In the genomic region with DNA sequence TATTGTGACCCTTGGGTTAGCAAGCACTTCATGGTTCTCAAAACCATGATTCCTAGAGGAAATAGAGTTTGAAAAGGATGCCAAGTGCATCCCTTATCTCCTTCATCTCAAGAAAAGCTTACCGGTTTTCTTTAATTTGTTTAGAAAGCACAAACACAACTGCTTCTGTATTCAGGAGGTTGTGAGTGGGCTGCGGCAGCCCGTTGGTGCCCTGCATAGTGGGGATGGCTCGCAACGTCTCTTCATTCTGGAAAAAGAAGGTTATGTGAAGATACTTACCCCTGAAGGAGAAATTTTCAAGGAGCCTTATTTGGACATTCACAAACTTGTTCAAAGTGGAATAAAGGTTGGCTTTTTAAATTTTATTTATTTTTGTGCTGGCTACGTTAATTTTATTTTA, we compare ENCODE assay signal across 21 cellular contexts. TPM values are rescaled to one million over a fixed set of nuclear protein-coding genes. Genes with fewer than 3 reads are reported as not detected.
"Had no signal": no experiment of that assay in that cellular context is flagged by ENCODE, and none has a peak within 500 bp of the region (broad histone marks: within the 10 kb centered on the region; RNA-seq: fewer than 3 reads in every experiment).

No MANE protein-coding gene starts in this region.

- H3K36me3 Mint-ChIP-seq: naive thymus-derived CD8-positive, alpha-beta T cell; stimulated activated memory B cell treated with anti-CD40 and anti-IgM and Interleukin-4, amounts not matched to agents 10 μg/mL and 1 μg/mL and 100 μg/mL, for 72 hours had no signal

- DNase-seq: cortex of kidney; gastrocnemius medialis; head of caudate nucleus; left ventricle myocardium superior; lower lobe of right lung; naive thymus-derived CD8-positive, alpha-beta T cell; nephron progenitor cell; nucleus accumbens; stimulated activated CD4-positive, alpha-beta T cell treated with anti-CD3 and anti-CD28 coated beads, Interleukin-4, amount 100 ng/mL, for 4 hours; stimulated activated naive CD8-positive, alpha-beta T cell treated with anti-CD3 and anti-CD28 coated beads, Interleukin-15, Interleukin-2, amounts not matched to agents 100 U/mL and 50 U/mL, for 24 hours; substantia nigra; transverse colon; upper lobe of right lung; uterus had no signal

- H3K27ac ChIP-seq: epithelial cell of prostate, gastrocnemius medialis, lower lobe of right lung, prostate gland, right atrium auricular region, thoracic aorta, transverse colon, upper lobe of right lung, uterus had no signal

- H3K4me1 ChIP-seq: gastrocnemius medialis, lower lobe of right lung, prostate gland, right atrium auricular region, transverse colon, upper lobe of right lung, uterus had no signal

- H3K27me3 Mint-ChIP-seq: stimulated activated memory B cell treated with anti-CD40 and anti-IgM and Interleukin-4, amounts not matched to agents 10 μg/mL and 1 μg/mL and 100 μg/mL, for 72 hours had no signal

- H3K9me3 Mint-ChIP-seq: naive thymus-derived CD8-positive, alpha-beta T cell; nephron progenitor cell; stimulated activated memory B cell treated with anti-CD40 and anti-IgM and Interleukin-4, amounts not matched to agents 10 μg/mL and 1 μg/mL and 100 μg/mL, for 72 hours had no signal

- H3K36me3 ChIP-seq: gastrocnemius medialis, lower lobe of right lung, prostate gland, right atrium auricular region, thoracic aorta, transverse colon, upper lobe of right lung, uterus had no signal

- H3K9me3 ChIP-seq: gastrocnemius medialis, lower lobe of right lung, prostate gland, right atrium auricular region, thoracic aorta, transverse colon, upper lobe of right lung, uterus had no signal

- H3K27me3 ChIP-seq: gastrocnemius medialis, right atrium auricular region, transverse colon, upper lobe of right lung, uterus had no signal

- H3K27ac Mint-ChIP-seq: naive thymus-derived CD8-positive, alpha-beta T cell; nephron progenitor cell; stimulated activated memory B cell treated with anti-CD40 and anti-IgM and Interleukin-4, amounts not matched to agents 10 μg/mL and 1 μg/mL and 100 μg/mL, for 72 hours had no signal

- H3K4me1 Mint-ChIP-seq: naive thymus-derived CD8-positive, alpha-beta T cell; nephron progenitor cell; stimulated activated memory B cell treated with anti-CD40 and anti-IgM and Interleukin-4, amounts not matched to agents 10 μg/mL and 1 μg/mL and 100 μg/mL, for 72 hours had no signal

- H3K4me3 Mint-ChIP-seq: naive thymus-derived CD8-positive, alpha-beta T cell; nephron progenitor cell; stimulated activated memory B cell treated with anti-CD40 and anti-IgM and Interleukin-4, amounts not matched to agents 10 μg/mL and 1 μg/mL and 100 μg/mL, for 72 hours had no signal

- ATAC-seq: esophagus mucosa; gastrocnemius medialis; left ventricle myocardium superior; lower lobe of right lung; naive thymus-derived CD8-positive, alpha-beta T cell; sciatic nerve; stimulated activated memory B cell treated with anti-CD40 and anti-IgM and Interleukin-4, amounts not matched to agents 10 μg/mL and 1 μg/mL and 100 μg/mL, for 72 hours; stimulated activated naive CD8-positive, alpha-beta T cell treated with anti-CD3 and anti-CD28 coated beads, Interleukin-15, Interleukin-2, amounts not matched to agents 100 U/mL and 50 U/mL, for 24 hours; upper lobe of right lung had no signal

- H3K4me3 ChIP-seq: gastrocnemius medialis, lower lobe of right lung, prostate gland, right atrium auricular region, thoracic aorta, transverse colon, upper lobe of right lung, uterus had no signal

RNA-seq across cellular contexts. Expression of a gene that starts 13.5 kb away (rescaled TPM):
- total RNA-seq: esophagus mucosa; left ventricle myocardium superior; naive thymus-derived CD8-positive, alpha-beta T cell had no signal
- polyA plus RNA-seq: naive thymus-derived CD8-positive, alpha-beta T cell had no signal
